Comparison of ENCODE assay signal across 24 cellular contexts in the genomic region with DNA sequence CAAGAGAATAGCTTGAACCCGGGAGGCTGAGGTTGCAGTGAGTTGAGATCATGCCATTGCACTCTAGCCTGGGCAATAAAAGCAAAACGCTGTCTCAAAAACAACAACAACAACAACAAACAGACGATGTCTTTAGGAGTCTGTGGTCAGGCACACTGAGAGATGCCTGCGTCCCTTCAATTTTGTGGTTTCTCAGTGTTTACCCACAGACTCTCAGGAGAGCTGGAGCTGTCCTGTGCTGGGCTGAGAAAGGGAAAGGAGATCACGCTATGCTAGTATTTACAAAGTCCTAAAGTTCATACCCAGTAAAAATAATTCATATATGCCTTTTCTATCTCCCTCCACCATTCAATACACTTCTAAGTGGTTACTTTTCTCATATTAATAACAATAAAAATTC. TPM values are rescaled to one million over a fixed set of nuclear protein-coding genes. Genes with fewer than 3 reads are reported as not detected.
"Had no signal": no experiment of that assay in that cellular context is flagged by ENCODE, and none has a peak within 500 bp of the region (broad histone marks: within the 10 kb centered on the region; RNA-seq: fewer than 3 reads in every experiment).

No MANE protein-coding gene starts in this region.

- DNase-seq: MG63, NCI-H1092 treated with DMSO at 0.1 percent for 48 hours, NCI-H1436, NCI-H187, NCI-H2029, NCI-H2081 treated with DMSO at 0.1 percent for 48 hours, NCI-H2227 treated with DMSO at 0.1 percent for 48 hours, NCI-H524, NCI-H748 treated with DMSO at 0.1 percent for 48 hours, Right ventricle myocardium superior, RPMI8226, SIG-M5, SK-N-SH, SW 1271, T-cell had no signal

- H3K27me3 ChIP-seq: SJSA1 had no signal

- H3K36me3 Mint-ChIP-seq: IgD-negative memory B cell had no signal

- H3K4me3 ChIP-seq: K562, MG63, SJSA1 had no signal

- FAIRE-seq: HTR-8/SVneo, K562, RCC 7860 had no signal

- H3K36me3 ChIP-seq: MG63, SJSA1 had no signal

- H3K9ac ChIP-seq: KMS-11, SK-N-SH had no signal

- H3K27ac ChIP-seq: HL-60, KMS-11, SJSA1 had no signal

- H3K9me3 Mint-ChIP-seq: T-cell; T-helper 1 cell treated with Interleukin-12 subunit alpha and Interleukin-12 subunit beta and Interleukin-4 antibody, amounts not matched to agents 30 μg/mL and 1 μg/mL, for 36 hours had no signal

- H3K27me3 Mint-ChIP-seq: T-cell had no signal

- H3K4me2 ChIP-seq: KMS-11, SK-N-SH had no signal

- H3K27ac Mint-ChIP-seq: IgD-negative memory B cell; T-cell; T-helper 1 cell treated with Interleukin-12 subunit alpha and Interleukin-12 subunit beta and Interleukin-4 antibody, amounts not matched to agents 30 μg/mL and 1 μg/mL, for 36 hours had no signal

- H3K4me3 Mint-ChIP-seq: IgD-negative memory B cell; T-cell; T-helper 1 cell treated with Interleukin-12 subunit alpha and Interleukin-12 subunit beta and Interleukin-4 antibody, amounts not matched to agents 30 μg/mL and 1 μg/mL, for 36 hours had no signal

- ATAC-seq: K562, T-cell had no signal

- H3K9me3 ChIP-seq: MG63, SJSA1, SK-N-SH had no signal

RNA-seq across cellular contexts. Expression of a gene that starts 6.3 kb away (rescaled TPM):
- total RNA-seq: LHCN-M2, Right ventricle myocardium superior, SJSA1 had no signal
